In the genomic region with DNA sequence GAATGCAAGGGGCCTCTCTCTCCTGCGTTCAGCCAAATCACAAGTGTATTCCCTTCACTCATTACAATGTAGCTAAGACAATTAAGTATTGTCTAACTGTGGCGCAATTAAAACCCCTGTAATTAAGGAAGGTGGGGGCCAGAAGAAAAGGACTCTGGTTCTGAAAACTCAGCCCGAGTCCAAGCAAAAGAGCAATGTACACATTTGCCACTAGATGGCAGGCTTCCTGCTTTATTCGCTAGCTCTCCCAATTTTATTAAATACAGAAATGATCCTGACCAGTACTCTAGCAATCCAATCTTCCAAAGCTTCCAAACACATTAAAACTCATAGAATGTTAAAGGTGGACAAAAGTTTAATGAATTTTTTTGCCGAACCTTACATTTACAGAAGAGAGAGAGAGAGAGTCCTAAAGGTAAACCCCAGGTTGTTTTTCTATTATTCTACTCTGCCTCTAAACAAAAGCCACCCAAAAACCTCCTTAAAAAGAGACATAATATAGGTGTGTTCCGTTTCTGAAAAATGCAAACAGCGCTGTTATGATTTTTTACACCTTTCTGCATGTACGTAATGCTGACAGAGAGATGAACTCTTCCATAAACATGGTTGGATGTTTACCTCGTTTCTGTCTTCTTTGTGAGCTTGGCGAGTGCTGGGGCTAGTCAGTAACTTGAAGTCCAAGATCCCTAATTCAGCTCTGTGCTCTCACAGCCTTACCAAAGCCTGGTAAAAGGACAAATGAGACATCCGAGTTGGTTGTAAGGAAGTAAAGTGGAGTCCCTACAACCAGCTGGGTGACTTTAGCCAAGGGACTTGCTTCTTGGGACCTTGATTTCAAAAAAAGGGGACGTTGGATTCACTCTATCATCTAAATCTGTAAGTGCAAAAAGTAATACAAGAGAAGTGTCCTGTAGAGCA, we compare ENCODE assay signal across 7 cellular contexts. TPM values are rescaled to one million over a fixed set of nuclear protein-coding genes. Genes with fewer than 3 reads are reported as not detected.
DNase-seq lines count a peak whose midpoint lies in the region; ATAC-seq and TF ChIP-seq lines count a peak whose summit lies in the region.

No MANE protein-coding gene starts in this region.

- no peaks in the 10 kb centered on the region for H3K9me2 ChIP-seq in OCI-LY7 (ENCODE audit: insufficient read depth, low read length)

- H3K4me2 ChIP-seq in DND-41 (ENCODE audit: insufficient read depth, low read length) (no peak overlapping the region), OCI-LY7 (ENCODE audit: low read length) (no peak overlapping the region)

- no peak overlapping the region for H3K27ac ChIP-seq in DND-41 (ENCODE audit: low read length)
- H3K27ac ChIP-seq in OCI-LY7 (ENCODE audit: low read depth, low read length, poor library complexity, severe bottlenecking), result no peak overlapping the region
- no peak overlapping the region for H3K27ac ChIP-seq in upper lobe of right lung

- H4K20me1 ChIP-seq in DND-41 (ENCODE audit: insufficient read depth, low read length), result no peaks in the 10 kb centered on the region
- H4K20me1 ChIP-seq in OCI-LY7 (ENCODE audit: insufficient read depth, low read length), result no peaks in the 10 kb centered on the region

- no peak overlapping the region for H3K9ac ChIP-seq in DND-41 (ENCODE audit: low read depth, low read length)

- no TSS peak for BruUV-seq in OCI-LY7 (replicated peaks; lab: Mats Ljungman, UMichigan)

- peak; percentile 31; the same call in 1 of the 3 replicates for ATAC-seq in DND-41 (ENCODE audit: insufficient read depth, low read depth)
- ATAC-seq in left lobe of liver, result peak; percentile 94
- peak; percentile 80 for ATAC-seq in upper lobe of right lung
- no peak for ATAC-seq in HG02870 (IDR thresholded peaks at IDR 0.05; ENCODE audit: unreplicated experiment)

- intact Hi-C loops in OCI-LY7 (cut with micrococcal nuclease; ENCODE audit: unreplicated experiment), result loop anchor here (1.0 to 2.0 kb wide), 3 partner anchors 66 to 101 kb away; no protein-coding TSS in a partner anchor
- intact Hi-C loops in upper lobe of right lung (cut with DNase I), result loop anchor here (10.0 kb wide), 1 partner anchor 74 kb away; no protein-coding TSS in a partner anchor

- no peaks in the 10 kb centered on the region for H3K9me3 ChIP-seq in DND-41 (ENCODE audit: insufficient read depth, low read length, severe bottlenecking)
- no peaks in the 10 kb centered on the region for H3K9me3 ChIP-seq in OCI-LY7 (ENCODE audit: low read length)
- H3K9me3 ChIP-seq in upper lobe of right lung, result no peaks in the 10 kb centered on the region

- H2AFZ ChIP-seq in DND-41 (ENCODE audit: low read depth, low read length) (no peak overlapping the region), OCI-LY7 (ENCODE audit: low read length) (no peak overlapping the region)

- DNase-seq in DND-41 (peak; percentile 14), HuH-7 (ENCODE audit: low spot score) (peak; percentile 28), OCI-LY7 (ENCODE audit: low spot score) (peak; percentile 66), cerebellar cortex (ENCODE audit: low spot score) (peak; percentile 74), left lobe of liver (ENCODE audit: low spot score) (peak; percentile 32), upper lobe of right lung (no peak)

- TF ChIP-seq CTCF in DND-41 (IDR thresholded peaks at IDR 0.05; ENCODE audit: borderline replicate concordance, extremely low read depth, low read length, poor library complexity, severe bottlenecking) (peak; percentile 86), OCI-LY7 (conservative IDR thresholded peaks at IDR 0.05; ENCODE audit: low read length) (peak; percentile 95), upper lobe of right lung (IDR thresholded peaks at IDR 0.05) (peak; percentile 82)

- H3K36me3 ChIP-seq in DND-41 (ENCODE audit: insufficient read depth, low read length), result no peaks in the 10 kb centered on the region
- H3K36me3 ChIP-seq in OCI-LY7 (ENCODE audit: insufficient read depth, low read length), result no peaks in the 10 kb centered on the region
- H3K36me3 ChIP-seq in upper lobe of right lung, result no peaks in the 10 kb centered on the region

- peaks cover 2% of the 10 kb centered on the region for H3K27me3 ChIP-seq in DND-41 (ENCODE audit: insufficient read depth, low read length, poor library complexity)
- no peaks in the 10 kb centered on the region for H3K27me3 ChIP-seq in upper lobe of right lung

- POLR2A ChIA-PET in OCI-LY7 (lab: Charles Lee), result interaction anchor here (0.7 to 1.5 kb wide), 4 partner anchors 9 to 106 kb away, joined by 3 read pairs; no protein-coding TSS in a partner anchor

- H3K4me3 ChIP-seq in DND-41 (ENCODE audit: low read depth in 1 of 2, low read length in 2 of 2) (no peak overlapping the region), OCI-LY7 (ENCODE audit: low read depth, low read length, poor library complexity, severe bottlenecking) (no peak overlapping the region), upper lobe of right lung (no peak overlapping the region)

- CTCF ChIA-PET in OCI-LY7 (lab: Charles Lee; ENCODE audit: unreplicated experiment), result interaction anchor here (1.0 to 1.2 kb wide), 4 partner anchors 67 to 101 kb away, joined by 4 to 5 read pairs (median 4); no protein-coding TSS in a partner anchor

- H3K4me1 ChIP-seq in DND-41 (ENCODE audit: insufficient read depth, low read length) (no peaks in the 10 kb centered on the region), OCI-LY7 (ENCODE audit: insufficient read depth, low read length, poor library complexity, severe bottlenecking) (no peaks in the 10 kb centered on the region), upper lobe of right lung (peaks cover 6% of the 10 kb centered on the region)

- no peaks in the 10 kb centered on the region for H3K79me2 ChIP-seq in DND-41 (ENCODE audit: insufficient read depth, low read length)
- no peaks in the 10 kb centered on the region for H3K79me2 ChIP-seq in OCI-LY7 (ENCODE audit: insufficient read depth, low read depth, low read length)

RNA-seq across cellular contexts. Expression of gene VASH1, which starts 50.9 kb away (rescaled TPM):
- not detected in 2 replicates for total RNA-seq in OCI-LY7 (2014; rRNA removed; shearing (Covaris generic))
- total RNA-seq in OCI-LY7 (2022) (not detected in 2 replicates), left lobe of liver (3.0 TPM), upper lobe of right lung (37.1 TPM)
